ENCODE assay signal across 1 cellular context in the genomic region with DNA sequence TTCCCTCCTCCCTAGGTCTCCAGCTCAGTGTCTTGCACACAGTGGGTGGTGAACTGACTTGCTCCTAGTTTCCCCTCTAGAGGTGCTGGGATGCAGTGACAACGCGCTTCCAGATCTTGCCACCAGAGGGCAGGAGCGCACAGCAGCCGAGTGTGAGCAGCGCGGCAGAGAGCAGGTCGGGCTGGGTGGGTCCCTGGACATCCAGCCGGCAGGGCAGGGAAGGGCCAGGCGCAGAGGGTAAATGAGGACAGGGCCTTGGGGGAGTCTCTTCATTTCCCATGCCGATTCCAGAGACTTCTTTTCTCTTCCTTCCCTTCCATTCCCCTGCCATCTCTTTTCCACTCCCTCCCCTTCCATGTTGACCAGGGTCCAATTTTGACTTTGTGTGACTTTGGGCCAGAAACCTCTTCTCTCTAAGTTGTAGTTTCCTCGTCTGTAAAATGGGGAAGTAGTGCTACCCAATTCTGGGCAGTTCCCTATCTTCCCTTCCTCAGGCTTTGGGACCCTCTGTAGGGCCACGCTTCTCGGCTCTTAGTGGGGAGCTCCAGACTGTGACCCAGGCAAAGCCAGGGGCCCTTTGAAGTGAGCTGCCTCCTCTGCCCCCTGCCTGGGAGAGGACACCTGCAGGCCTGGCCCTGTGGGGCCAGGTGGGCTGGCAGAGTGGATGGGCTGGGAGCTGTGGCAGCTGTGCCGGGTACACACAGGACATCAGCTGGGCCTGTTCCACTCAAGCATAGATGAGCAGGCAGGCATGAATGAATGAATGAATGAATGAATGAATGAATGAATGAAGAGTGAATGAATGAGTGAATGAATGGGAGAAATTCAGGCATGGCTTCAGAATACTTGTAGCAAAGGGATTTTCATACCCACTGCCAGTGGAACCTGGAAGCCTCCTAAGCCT.
TF ChIP-seq lines count a peak whose summit lies in the region.

No MANE protein-coding gene starts in this region.

TF ChIP-seq in K562, 482 proteins besides CTCF, POLR2A, EP300 and RAD21 (continued from another document and continues in another):
- TF ChIP-seq JUND (IDR thresholded peaks at IDR 0.05; ENCODE audit: borderline replicate concordance, low read depth, low read length): peak; percentile 71; the same call in 1 of the 2 replicates
- no peak; the same call in 2 of the 3 replicates for TF ChIP-seq JUND (tag; IDR thresholded peaks at IDR 0.05; ENCODE audit: borderline replicate concordance, low read depth, low read length)
- 0 out of 2 replicates have a peak, but pooled peaks have one; percentile 16 for TF ChIP-seq TCF3 (CRISPR knock-in tag; IDR thresholded peaks at IDR 0.05)
- TF ChIP-seq KLF10 (CRISPR knock-in tag; IDR thresholded peaks at IDR 0.05): no peak
- 0 out of 4 replicates have a peak, but pooled peaks of 1 of the 2 experiments have one; percentile 33 for TF ChIP-seq UBTF (IDR thresholded peaks at IDR 0.05; ENCODE audit: borderline replicate concordance in 1 of 2, low read depth in 2 of 2, low read length in 2 of 2)
- 0 out of 2 replicates have a peak, but pooled peaks have one; percentile 39 for TF ChIP-seq MAX (CRISPR knock-in tag; IDR thresholded peaks at IDR 0.05)
- TF ChIP-seq PML (IDR thresholded peaks at IDR 0.05; ENCODE audit: low read length): no peak
- TF ChIP-seq, protein P1, sequence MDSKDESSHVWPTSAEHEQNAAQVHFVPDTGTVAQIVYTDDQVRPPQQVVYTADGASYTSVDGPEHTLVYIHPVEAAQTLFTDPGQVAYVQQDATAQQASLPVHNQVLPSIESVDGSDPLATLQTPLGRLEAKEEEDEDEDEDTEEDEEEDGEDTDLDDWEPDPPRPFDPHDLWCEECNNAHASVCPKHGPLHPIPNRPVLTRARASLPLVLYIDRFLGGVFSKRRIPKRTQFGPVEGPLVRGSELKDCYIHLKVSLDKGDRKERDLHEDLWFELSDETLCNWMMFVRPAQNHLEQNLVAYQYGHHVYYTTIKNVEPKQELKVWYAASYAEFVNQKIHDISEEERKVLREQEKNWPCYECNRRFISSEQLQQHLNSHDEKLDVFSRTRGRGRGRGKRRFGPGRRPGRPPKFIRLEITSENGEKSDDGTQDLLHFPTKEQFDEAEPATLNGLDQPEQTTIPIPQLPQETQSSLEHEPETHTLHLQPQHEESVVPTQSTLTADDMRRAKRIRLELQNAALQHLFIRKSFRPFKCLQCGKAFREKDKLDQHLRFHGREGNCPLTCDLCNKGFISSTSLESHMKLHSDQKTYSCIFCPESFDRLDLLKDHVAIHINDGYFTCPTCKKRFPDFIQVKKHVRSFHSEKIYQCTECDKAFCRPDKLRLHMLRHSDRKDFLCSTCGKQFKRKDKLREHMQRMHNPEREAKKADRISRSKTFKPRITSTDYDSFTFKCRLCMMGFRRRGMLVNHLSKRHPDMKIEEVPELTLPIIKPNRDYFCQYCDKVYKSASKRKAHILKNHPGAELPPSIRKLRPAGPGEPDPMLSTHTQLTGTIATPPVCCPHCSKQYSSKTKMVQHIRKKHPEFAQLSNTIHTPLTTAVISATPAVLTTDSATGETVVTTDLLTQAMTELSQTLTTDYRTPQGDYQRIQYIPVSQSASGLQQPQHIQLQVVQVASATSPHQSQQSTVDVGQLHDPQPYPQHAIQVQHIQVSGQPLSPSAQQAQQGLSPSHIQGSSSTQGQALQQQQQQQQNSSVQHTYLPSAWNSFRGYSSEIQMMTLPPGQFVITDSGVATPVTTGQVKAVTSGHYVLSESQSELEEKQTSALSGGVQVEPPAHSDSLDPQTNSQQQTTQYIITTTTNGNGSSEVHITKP (IDR thresholded peaks at IDR 0.05; ENCODE audit: partially characterized antibody): peak; percentile 72
- TF ChIP-seq ZNF347 (CRISPR knock-in tag; IDR thresholded peaks at IDR 0.05; ENCODE audit: low read depth): no peak
- TF ChIP-seq XRCC5 (IDR thresholded peaks at IDR 0.05; ENCODE audit: low read depth, low read length): peak; percentile 58; the same call in 1 of the 2 replicates
- TF ChIP-seq ZBTB7A (IDR thresholded peaks at IDR 0.05; ENCODE audit: borderline replicate concordance, control insufficient read depth, low read depth, low read length): peak; percentile 68; the same call in 1 of the 2 replicates
- TF ChIP-seq L3MBTL2 (IDR thresholded peaks at IDR 0.05): peak; percentile 20; the same call in 1 of the 2 replicates
- TF ChIP-seq EZH2 (IDR thresholded peaks at IDR 0.05; ENCODE audit: borderline replicate concordance, low read depth, low read length): no peak
- no peak for TF ChIP-seq ZNF586 (CRISPR knock-in tag; conservative IDR thresholded peaks at IDR 0.05)
- no peak for TF ChIP-seq ERF (CRISPR knock-in tag; IDR thresholded peaks at IDR 0.05)
- TF ChIP-seq SMAD4 (CRISPR knock-in tag; conservative IDR thresholded peaks at IDR 0.05): 0 out of 2 replicates have a peak, but pooled peaks have one; percentile 51
- no peak for TF ChIP-seq STAT5B (CRISPR knock-in tag; IDR thresholded peaks at IDR 0.05)
- TF ChIP-seq RBM34 (IDR thresholded peaks at IDR 0.05; ENCODE audit: borderline replicate concordance, insufficient read depth, low read length): no peak
- TF ChIP-seq MEF2D (tag; conservative IDR thresholded peaks at IDR 0.05; ENCODE audit: low read depth): 0 out of 2 replicates have a peak, but pooled peaks have one; percentile 14
- TF ChIP-seq THRA (IDR thresholded peaks at IDR 0.05): peak; percentile 96
- no peak for TF ChIP-seq OTX1 (CRISPR knock-in tag; IDR thresholded peaks at IDR 0.05)
- TF ChIP-seq ADNP (tag; IDR thresholded peaks at IDR 0.05): peak; percentile 85
- TF ChIP-seq HDGF (IDR thresholded peaks at IDR 0.05): no peak
- TF ChIP-seq, protein P2, sequence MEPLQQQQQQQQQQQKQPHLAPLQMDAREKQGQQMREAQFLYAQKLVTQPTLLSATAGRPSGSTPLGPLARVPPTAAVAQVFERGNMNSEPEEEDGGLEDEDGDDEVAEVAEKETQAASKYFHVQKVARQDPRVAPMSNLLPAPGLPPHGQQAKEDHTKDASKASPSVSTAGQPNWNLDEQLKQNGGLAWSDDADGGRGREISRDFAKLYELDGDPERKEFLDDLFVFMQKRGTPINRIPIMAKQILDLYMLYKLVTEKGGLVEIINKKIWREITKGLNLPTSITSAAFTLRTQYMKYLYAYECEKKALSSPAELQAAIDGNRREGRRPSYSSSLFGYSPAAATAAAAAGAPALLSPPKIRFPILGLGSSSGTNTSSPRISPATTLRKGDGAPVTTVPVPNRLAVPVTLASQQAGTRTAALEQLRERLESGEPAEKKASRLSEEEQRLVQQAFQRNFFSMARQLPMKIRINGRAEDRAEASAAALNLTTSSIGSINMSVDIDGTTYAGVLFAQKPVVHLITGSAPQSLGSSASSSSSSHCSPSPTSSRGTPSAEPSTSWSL (CRISPR knock-in tag; IDR thresholded peaks at IDR 0.05; ENCODE audit: borderline replicate concordance): no peak
- peak; percentile 49; the same call in 1 of the 2 replicates for TF ChIP-seq NCOA1 (IDR thresholded peaks at IDR 0.05; ENCODE audit: low read depth)
- no peak for TF ChIP-seq CTCFL (IDR thresholded peaks at IDR 0.05; ENCODE audit: borderline replicate concordance, insufficient read depth, low read depth, low read length, poor library complexity, severe bottlenecking)
- TF ChIP-seq LEF1 (IDR thresholded peaks at IDR 0.05): peak; percentile 19; the same call in 1 of the 2 replicates
- peak; percentile 52; the same call in 1 of the 2 replicates for TF ChIP-seq ZNF740 (CRISPR knock-in tag; IDR thresholded peaks at IDR 0.05)
- no peak for TF ChIP-seq ZNF740 (tag; IDR thresholded peaks at IDR 0.05)
- TF ChIP-seq SRSF1 (IDR thresholded peaks at IDR 0.05; ENCODE audit: low read depth, low read length): no peak
- TF ChIP-seq SMARCB1 (IDR thresholded peaks at IDR 0.05; ENCODE audit: insufficient read length, low read depth): peak; percentile 43
- TF ChIP-seq, protein P3, sequence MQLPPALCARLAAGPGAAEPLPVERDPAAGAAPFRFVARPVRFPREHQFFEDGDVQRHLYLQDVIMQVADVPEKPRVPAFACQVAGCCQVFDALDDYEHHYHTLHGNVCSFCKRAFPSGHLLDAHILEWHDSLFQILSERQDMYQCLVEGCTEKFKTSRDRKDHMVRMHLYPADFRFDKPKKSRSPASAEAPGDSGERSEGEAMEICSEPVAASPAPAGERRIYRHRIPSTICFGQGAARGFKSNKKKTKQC (CRISPR knock-in tag; IDR thresholded peaks at IDR 0.05): 0 out of 2 replicates have a peak, but pooled peaks have one; percentile 24
- TF ChIP-seq RUNX1 (IDR thresholded peaks at IDR 0.05; ENCODE audit: low read depth): 0 out of 2 replicates have a peak, but pooled peaks have one; percentile 41
- peak; percentile 46 for TF ChIP-seq EP400 (IDR thresholded peaks at IDR 0.05)
- peak; percentile 52 for TF ChIP-seq PHF20 (IDR thresholded peaks at IDR 0.05; ENCODE audit: partially characterized antibody)
- TF ChIP-seq TBL1XR1 (IDR thresholded peaks at IDR 0.05; ENCODE audit: low read length in 2 of 2): peak; percentile 44 to 47; a peak in 1 of 4 replicates
- TF ChIP-seq ZNF311 (CRISPR knock-in tag; IDR thresholded peaks at IDR 0.05): no peak
- peak; percentile 28; the same call in 1 of the 2 replicates for TF ChIP-seq ARID1B (IDR thresholded peaks at IDR 0.05)
- no peak for TF ChIP-seq ZBTB2 (IDR thresholded peaks at IDR 0.05)
- peak; percentile 44 for TF ChIP-seq BRD9 (IDR thresholded peaks at IDR 0.05; ENCODE audit: low read depth, partially characterized antibody)
- TF ChIP-seq NFE2 (IDR thresholded peaks at IDR 0.05; ENCODE audit: low read depth): peak; percentile 56
- TF ChIP-seq RBBP5 (IDR thresholded peaks at IDR 0.05; ENCODE audit: borderline replicate concordance, insufficient read depth, low read length, poor library complexity, severe bottlenecking): peak; percentile 61
